In genomic region chr7:70000747-70001348, GRCh38 we compare ENCODE assay signal across 25 cellular contexts.
A peak's percentile ranks its signal among the peaks of the same experiment; 100 is the strongest.
DNase-seq lines count a peak whose midpoint lies in the region; ATAC-seq, FAIRE-seq and TF ChIP-seq lines count a peak whose summit lies in the region.
"Had no signal": no experiment of that assay in that cellular context is flagged by ENCODE, and none has a peak within 500 bp of the region (broad histone marks: within the 10 kb centered on the region; RNA-seq: fewer than 3 reads in every experiment).

No MANE protein-coding gene starts in this region.

- peak; percentile 63 for ATAC-seq in GM12878

- no peak overlapping the region for H3K4me2 ChIP-seq in GM12878 (ENCODE audit: control insufficient read depth, insufficient read depth)
- H3K4me2 ChIP-seq: PC-9 had no signal

- CTCF ChIA-PET in GM12878 (lab: Yijun Ruan, JAX) = interaction anchor here (1.0 to 1.4 kb wide), 3 partner anchors 10 to 68 kb away, joined by 3 read pairs; no protein-coding TSS in a partner anchor

- no peaks in the 10 kb centered on the region for H3K79me2 ChIP-seq in GM12878 (ENCODE audit: control insufficient read depth, insufficient read depth, low read length)

- no peaks in the 10 kb centered on the region for H3K27me3 ChIP-seq in GM12878 (replicated peaks in 1 of 2; ENCODE audit: control insufficient read depth in 2 of 2, insufficient read depth in 2 of 2, low read length in 1 of 2)
- H3K27me3 ChIP-seq in stomach smooth muscle (ENCODE audit: control insufficient read depth in 1 of 2, insufficient read depth in 2 of 2, low read length in 2 of 2) = no peaks in the 10 kb centered on the region
- H3K27me3 ChIP-seq in effector memory CD4-positive, alpha-beta T cell (replicated peaks; ENCODE audit: control insufficient read depth, insufficient read depth, low read length, poor library complexity, severe bottlenecking) = no peaks in the 10 kb centered on the region
- H3K27me3 ChIP-seq: MG63, SJCRH30 had no signal

- SMC1A ChIA-PET in GM12878 (lab: Charles Lee; ENCODE audit: uncharacterized antibody, unreplicated experiment) = interaction anchor here (1.0 to 1.2 kb wide), 4 partner anchors 10 to 173 kb away, joined by 3 to 4 read pairs (median 3); no protein-coding TSS in a partner anchor

- POLR2A ChIA-PET in GM12878 (lab: Charles Lee) = interaction anchor here (1.3 kb wide), 1 partner anchor 15 kb away, joined by 7 read pairs; no protein-coding TSS in a partner anchor

- H4K20me1 ChIP-seq in GM12878 (ENCODE audit: control insufficient read depth, insufficient read depth) = no peaks in the 10 kb centered on the region

- intact Hi-C loops in GM12878 (cut with micrococcal nuclease; ENCODE audit: unreplicated experiment) = no loop called here

- 40% methylated on average over 5 of the region's 5 CpGs for WGBS in GM12878 (ENCODE audit: insufficient coverage, insufficient replicate concordance, low lambda C conversion rate, missing lambda C conversion rate)

- no TSS peak for BruUV-seq in GM12878 (replicated peaks; lab: Mats Ljungman, UMichigan)

- H3K4me3 ChIP-seq in GM12878 (no peak overlapping the region), stomach smooth muscle (ENCODE audit: low read length in 2 of 2) (no peak overlapping the region)
- no peak overlapping the region for H3K4me3 ChIP-seq in effector memory CD4-positive, alpha-beta T cell (ENCODE audit: insufficient read depth, low read depth, low read length, poor library complexity, severe bottlenecking)
- H3K4me3 ChIP-seq: MG63, PC-9, SJCRH30 had no signal

- no peak for TF ChIP-seq POLR2A in GM12878 (IDR thresholded peaks at IDR 0.05; ENCODE audit: low read depth, low read length)

- in situ Hi-C loops in G401 (cut with HindIII; ENCODE audit: low sequenced_read_pairs) (no loop called here), GM12878 (cut with MboI) (no loop called here)

- no peak for TF ChIP-seq CTCF in GM12878 (IDR thresholded peaks at IDR 0.05 in 2 of 3, conservative IDR thresholded peaks at IDR 0.05 in 1 of 3; ENCODE audit: control insufficient read depth in 2 of 3, extremely low read depth in 1 of 3, insufficient read depth in 1 of 3, low read depth in 3 of 3, low read length in 3 of 3)

- H3K4me1 ChIP-seq in GM12878 (ENCODE audit: control insufficient read depth, insufficient read depth, low read length) (peaks cover 7% of the 10 kb centered on the region), stomach smooth muscle (ENCODE audit: control insufficient read depth, insufficient read depth, low read length) (peaks cover 10% of the 10 kb centered on the region)
- no peaks in the 10 kb centered on the region for H3K4me1 ChIP-seq in effector memory CD4-positive, alpha-beta T cell (ENCODE audit: control insufficient read depth, insufficient read depth, low read length, poor library complexity, severe bottlenecking)

- no peak for TF ChIP-seq EP300 in GM12878 (IDR thresholded peaks at IDR 0.05; ENCODE audit: borderline replicate concordance in 1 of 2, control insufficient read depth in 1 of 2, low read depth in 2 of 2, low read length in 2 of 2)

- no peak overlapping the region for H3K9ac ChIP-seq in GM12878 (ENCODE audit: control insufficient read depth, insufficient read depth, low read length)
- H3K9ac ChIP-seq in stomach smooth muscle (ENCODE audit: low read length in 2 of 2) = no peak overlapping the region

- H3K27ac ChIP-seq in GM12878 (ENCODE audit: control insufficient read depth, insufficient read depth) (no peak overlapping the region), stomach smooth muscle (ENCODE audit: low read length) (peak overlapping the region; percentile 31)
- H3K27ac ChIP-seq in effector memory CD4-positive, alpha-beta T cell (ENCODE audit: insufficient read depth, low read length, poor library complexity, severe bottlenecking) = no peak overlapping the region
- H3K27ac ChIP-seq: PC-9, SJCRH30 had no signal

- H3K9me3 ChIP-seq in GM12878 (replicated peaks; ENCODE audit: control insufficient read depth, insufficient read depth, low read length) = no peaks in the 10 kb centered on the region
- no peaks in the 10 kb centered on the region for H3K9me3 ChIP-seq in stomach smooth muscle (ENCODE audit: control insufficient read depth in 2 of 2, low read length in 2 of 2)
- no peaks in the 10 kb centered on the region for H3K9me3 ChIP-seq in effector memory CD4-positive, alpha-beta T cell (ENCODE audit: control insufficient read depth, low read length)
- H3K9me3 ChIP-seq: MG63, SJCRH30 had no signal

- DNase-seq in G401 (ENCODE audit: low spot score) (peak; percentile 95), NCI-H1694 treated with DMSO at 0.1 percent for 48 hours (lab: John Stamatoyannopoulos, UW) (peak; percentile 96), GM12878 (ENCODE audit: low read depth, low spot score) (no peak), putamen (ENCODE audit: low spot score) (no peak)
- DNase-seq in effector memory CD4-positive, alpha-beta T cell = no peak
- DNase-seq in stimulated activated naive CD4-positive, alpha-beta T cell treated with Interleukin-2 at 50 U/mL for 16 hours (lab: John Stamatoyannopoulos, UW) = no peak
- DNase-seq: Calu3; CD4-positive, alpha-beta T cell; DND-41; GDM1; HFFc6; IMR-90; Karpas-422; MG63; NCI-H1092 treated with DMSO at 0.1 percent for 48 hours; NCI-H2107; NCI-H345; NCI-H774; PC-9; SJCRH30; SW 1271 had no signal

- no peak for FAIRE-seq in GM12878 (lab: Jason Lieb, UNC)
- FAIRE-seq: GM12892, GM19239, H54 had no signal

- H2AFZ ChIP-seq in GM12878 (ENCODE audit: control insufficient read depth, low read depth, low read length) = no peak overlapping the region
- H2AFZ ChIP-seq: PC-9 had no signal

- no peak for TF ChIP-seq RAD21 in GM12878 (IDR thresholded peaks at IDR 0.05; ENCODE audit: insufficient read depth, low read depth, low read length)

- RAD21 ChIA-PET in GM12878 (lab: Charles Lee; ENCODE audit: unreplicated experiment) = interaction anchor here (0.6 to 1.0 kb wide), 5 partner anchors 9 to 405 kb away, joined by 3 to 4 read pairs (median 3); no protein-coding TSS in a partner anchor

- H3K36me3 ChIP-seq in GM12878 (ENCODE audit: control insufficient read depth in 2 of 2, insufficient read depth in 2 of 2, low read length in 1 of 2) = no peaks in the 10 kb centered on the region; a peak in 1 of 4 replicates
- no peaks in the 10 kb centered on the region for H3K36me3 ChIP-seq in stomach smooth muscle (ENCODE audit: control insufficient read depth in 2 of 2, insufficient read depth in 2 of 2, low read length in 2 of 2)
- no peaks in the 10 kb centered on the region for H3K36me3 ChIP-seq in effector memory CD4-positive, alpha-beta T cell (ENCODE audit: control insufficient read depth, insufficient read depth, low read length)
- H3K36me3 ChIP-seq: MG63, SJCRH30 had no signal

TF ChIP-seq in GM12878, 131 proteins besides CTCF, POLR2A, EP300 and RAD21:
- TF ChIP-seq ZNF384 (IDR thresholded peaks at IDR 0.05; ENCODE audit: borderline replicate concordance, low read depth, low read length) = 0 out of 2 replicates have a peak, but pooled peaks have one; percentile 11
- TF ChIP-seq CBX5 (IDR thresholded peaks at IDR 0.05; ENCODE audit: low read depth) = no peak
TF ChIP-seq in GM12878: peak in this region for 1.

Comparison
In these comparisons a context has a peak if more than half of its experiments do, and no peak if none do; other contexts are left out.
1. DNase-seq: peak in G401 (single experiment) and NCI-H1694 treated with DMSO at 0.1 percent for 48 hours (single experiment); none in GM12878 (single experiment), effector memory CD4-positive, alpha-beta T cell (0 of 3), putamen (single experiment) and stimulated activated naive CD4-positive, alpha-beta T cell treated with Interleukin-2 at 50 U/mL for 16 hours (single experiment).